In the genomic region with DNA sequence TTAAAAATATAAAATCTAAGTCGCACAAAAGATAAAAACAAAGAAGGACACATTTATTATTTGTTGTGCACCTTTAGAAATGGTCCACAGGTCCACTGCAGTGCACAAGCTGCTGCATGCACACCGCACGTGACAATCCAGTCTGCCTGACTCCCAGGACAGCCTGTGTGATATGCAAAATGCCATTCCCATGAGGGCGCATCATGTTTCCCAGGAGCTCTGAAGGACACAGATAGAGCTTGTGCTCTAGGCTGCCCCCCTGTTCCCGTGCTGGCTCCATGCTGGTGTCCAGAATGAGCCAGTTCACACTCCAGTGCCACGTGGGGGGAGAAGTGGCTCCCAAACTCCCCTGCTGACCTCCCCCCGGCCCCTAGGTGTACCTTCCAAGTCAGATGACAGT, we compare ENCODE assay signal across 10 cellular contexts. TPM values are rescaled to one million over a fixed set of nuclear protein-coding genes. Genes with fewer than 3 reads are reported as not detected.
DNase-seq lines count a peak whose midpoint lies in the region; ATAC-seq and TF ChIP-seq lines count a peak whose summit lies in the region.
"Had no signal": no experiment of that assay in that cellular context is flagged by ENCODE, and none has a peak within 500 bp of the region (broad histone marks: within the 10 kb centered on the region; RNA-seq: fewer than 3 reads in every experiment).

No MANE protein-coding gene starts in this region.

- in situ Hi-C loops in SK-MEL-5 (cut with HindIII; ENCODE audit: low pct_unique_long_range_greater_than_20kb, low sequenced_read_pairs): no loop called here

- ATAC-seq in heart right ventricle (peak; percentile 80 to 94 (median 89)), HG03045 (IDR thresholded peaks at IDR 0.05; ENCODE audit: unreplicated experiment) (no peak)

- H3K4me3 ChIP-seq in heart right ventricle (no peak overlapping the region), testis (no peak overlapping the region)

- H3K27ac ChIP-seq in heart right ventricle: peak overlapping the region; percentile 15 to 91 (median 78)
- H3K27ac ChIP-seq in testis: no peak overlapping the region

- WGBS in heart right ventricle, 2 donors: 26 to 44% methylated on average over 7 of the region's 7 CpGs
- 49 to 55% methylated on average over 7 of the region's 7 CpGs for WGBS in testis, 2 donors

- H3K27me3 Mint-ChIP-seq in chondrocyte (ENCODE audit: low read depth): no peaks in the 10 kb centered on the region
- H3K27me3 Mint-ChIP-seq in T-helper 2 cell treated with Interferon-gamma antibody and Interleukin-4, amounts not matched to agents 5 μg/mL and 100 μg/mL, for 36 hours (ENCODE audit: low read depth): no peaks in the 10 kb centered on the region

- H3K4me1 ChIP-seq in heart right ventricle (peaks cover 5 to 29% (median 23%) of the 10 kb centered on the region in 9 donors), testis (peaks cover 19% of the 10 kb centered on the region)

- H3K9me3 Mint-ChIP-seq in chondrocyte (ENCODE audit: low read depth): no peaks in the 10 kb centered on the region
- H3K9me3 Mint-ChIP-seq in T-helper 2 cell treated with Interferon-gamma antibody and Interleukin-4, amounts not matched to agents 5 μg/mL and 100 μg/mL, for 36 hours: peaks cover 18% of the 10 kb centered on the region

- H3K27ac Mint-ChIP-seq in chondrocyte (ENCODE audit: unreplicated experiment): no peak overlapping the region
- no peak overlapping the region for H3K27ac Mint-ChIP-seq in T-helper 2 cell treated with Interferon-gamma antibody and Interleukin-4, amounts not matched to agents 5 μg/mL and 100 μg/mL, for 36 hours
- H3K27ac Mint-ChIP-seq: activated T-helper 2 cell treated with anti-CD3 and anti-CD28 coated beads, Interferon-gamma antibody, Interleukin-2, Interleukin-4, amounts not matched to agents 10 μg/mL and 5 μg/mL and 100 μg/mL, durations not matched to agents 14 hours and 24 hours and 36 hours had no signal

- intact Hi-C loops in heart right ventricle (cut with DNase I): loop anchor here (1.0 to 10.0 kb wide), 13 partner anchors 56 to 384 kb away; no protein-coding TSS in a partner anchor
- intact Hi-C loops in testis (cut with DNase I; ENCODE audit: low total_unique reads): loop anchor here (5.0 to 10.0 kb wide), 2 partner anchors 59 to 182 kb away; no protein-coding TSS in a partner anchor

- TF ChIP-seq POLR2A in testis (IDR thresholded peaks at IDR 0.05): no peak

- no peaks in the 10 kb centered on the region for H3K27me3 ChIP-seq in heart right ventricle
- no peaks in the 10 kb centered on the region for H3K27me3 ChIP-seq in testis

- H3K36me3 ChIP-seq in heart right ventricle: no peaks in the 10 kb centered on the region
- H3K36me3 ChIP-seq in testis (ENCODE audit: low read depth, missing control alignments): no peaks in the 10 kb centered on the region

- H3K9me3 ChIP-seq in heart right ventricle (no peaks in the 10 kb centered on the region), testis (no peaks in the 10 kb centered on the region)

- TF ChIP-seq CTCF in heart right ventricle (IDR thresholded peaks at IDR 0.05) (no peak), testis (IDR thresholded peaks at IDR 0.05) (no peak), chondrocyte (IDR thresholded peaks at IDR 0.05) (no peak)

- DNase-seq in NCI-H1417 (lab: John Stamatoyannopoulos, UW) (peak in 2 of 3 experiments; percentile 42 to 98), NCI-H1417 treated with DMSO at 0.1 percent for 48 hours (lab: John Stamatoyannopoulos, UW) (no peak), SK-MEL-5 (ENCODE audit: low read depth, low spot score) (peak; percentile 57), heart right ventricle (peak; percentile 52 to 81), testis (peak; percentile 86), chondrocyte (ENCODE audit: low spot score) (no peak)
- no peak for DNase-seq in T-helper 2 cell treated with Interferon-gamma antibody and Interleukin-4, amounts not matched to agents 5 μg/mL and 100 μg/mL, for 36 hours (ENCODE audit: low spot score)

- peaks cover 2% of the 10 kb centered on the region for H3K36me3 Mint-ChIP-seq in chondrocyte (ENCODE audit: low read depth)
- no peaks in the 10 kb centered on the region for H3K36me3 Mint-ChIP-seq in T-helper 2 cell treated with Interferon-gamma antibody and Interleukin-4, amounts not matched to agents 5 μg/mL and 100 μg/mL, for 36 hours (ENCODE audit: low read depth)

- H3K4me1 Mint-ChIP-seq in chondrocyte (ENCODE audit: low read depth): peaks cover 6% of the 10 kb centered on the region
- H3K4me1 Mint-ChIP-seq in T-helper 2 cell treated with Interferon-gamma antibody and Interleukin-4, amounts not matched to agents 5 μg/mL and 100 μg/mL, for 36 hours (ENCODE audit: low read depth): no peaks in the 10 kb centered on the region

- H3K4me3 Mint-ChIP-seq in chondrocyte (ENCODE audit: unreplicated experiment): no peak overlapping the region
- H3K4me3 Mint-ChIP-seq in T-helper 2 cell treated with Interferon-gamma antibody and Interleukin-4, amounts not matched to agents 5 μg/mL and 100 μg/mL, for 36 hours: no peak overlapping the region

RNA-seq across cellular contexts. Expression of gene RAB7B, which starts 26.5 kb away (rescaled TPM):
- 2.6 and 3.4 TPM in 2 replicates for total RNA-seq in SK-MEL-5 (2014; rRNA removed; shearing (Covaris generic))
- polyA plus RNA-seq in SK-MEL-5 (2015; cell fraction: cytosol; rRNA removed): 4.0 and 8.9 TPM in 2 replicates
- polyA plus RNA-seq in SK-MEL-5 (2015; cell fraction: nucleus; rRNA removed): 2.1 and 4.6 TPM in 2 replicates
- 1 to 10 TPM in 8 of 10 donors, under 1 TPM in 2; 0.49 to 4.0 (median 1.4) TPM for total RNA-seq in heart right ventricle
- polyA plus RNA-seq in heart right ventricle: 1 to 10 TPM in 1 of 2 donors, under 1 TPM in 1; 0.74 to 1.1 TPM
- 1 to 10 TPM; 1.7 to 8.4 TPM for total RNA-seq in testis
- polyA plus RNA-seq in testis (ENCODE audit: insufficient read depth, low read depth, low replicate concordance): 6.2 TPM
- total RNA-seq in chondrocyte: 3.5 to 4.5 TPM (median 4.4 TPM) in 3 replicates
- total RNA-seq: activated T-helper 2 cell treated with anti-CD3 and anti-CD28 coated beads, Interferon-gamma antibody, Interleukin-2, Interleukin-4, amounts not matched to agents 10 μg/mL and 5 μg/mL and 100 μg/mL, durations not matched to agents 14 hours and 24 hours and 36 hours had no signal

RNA-seq across cellular contexts. Expression of gene SLC26A9, which starts 33.5 kb away (rescaled TPM):
- not detected in 2 replicates for total RNA-seq in SK-MEL-5 (2014; rRNA removed; shearing (Covaris generic))
- polyA plus RNA-seq in SK-MEL-5 (2015; cell fraction: cytosol; rRNA removed): not detected in 2 replicates
- not detected in 2 replicates for polyA plus RNA-seq in SK-MEL-5 (2015; cell fraction: nucleus; rRNA removed)
- total RNA-seq in heart right ventricle: 10 to 100 TPM in 8 of 10 donors, 1 to 10 TPM in 2; 8.4 to 41.1 (median 14.4) TPM
- 10 to 100 TPM in 1 of 2 donors, 1 to 10 TPM in 1; 3.3 to 10.7 TPM for polyA plus RNA-seq in heart right ventricle
- total RNA-seq in testis: under 1 TPM; 0.24 to 0.43 TPM
- polyA plus RNA-seq in testis (ENCODE audit: insufficient read depth, low read depth, low replicate concordance): 0.26 TPM
- not detected in 3 replicates for total RNA-seq in chondrocyte
- total RNA-seq: A673; activated T-helper 2 cell treated with anti-CD3 and anti-CD28 coated beads, Interferon-gamma antibody, Interleukin-2, Interleukin-4, amounts not matched to agents 10 μg/mL and 5 μg/mL and 100 μg/mL, durations not matched to agents 14 hours and 24 hours and 36 hours had no signal

RNA-seq across cellular contexts. Expression of gene CTSE, which starts 47.0 kb away (rescaled TPM):
- 0.19 TPM in 1 of 2 replicates, not detected in the other for total RNA-seq in SK-MEL-5 (2014; rRNA removed; shearing (Covaris generic))
- 0.18 and 0.32 TPM in 2 replicates for polyA plus RNA-seq in SK-MEL-5 (2015; cell fraction: cytosol; rRNA removed)
- polyA plus RNA-seq in SK-MEL-5 (2015; cell fraction: nucleus; rRNA removed): not detected in 2 replicates
- not detected for total RNA-seq in heart right ventricle
- polyA plus RNA-seq in heart right ventricle: under 1 TPM in 1 of 2 donors, not detected in 1; 0.01 TPM
- total RNA-seq in testis: under 1 TPM in 1 of 2 donors, not detected in 1; 0.16 TPM
- polyA plus RNA-seq in testis (ENCODE audit: insufficient read depth, low read depth, low replicate concordance): 0.98 TPM
- total RNA-seq in chondrocyte: not detected in 3 replicates
- total RNA-seq: activated T-helper 2 cell treated with anti-CD3 and anti-CD28 coated beads, Interferon-gamma antibody, Interleukin-2, Interleukin-4, amounts not matched to agents 10 μg/mL and 5 μg/mL and 100 μg/mL, durations not matched to agents 14 hours and 24 hours and 36 hours had no signal

Comparison
In these comparisons a context has a peak if more than half of its experiments do, and no peak if none do; other contexts are left out.
1. DNase-seq: peak in NCI-H1417 (2 of 3), SK-MEL-5 (single experiment), heart right ventricle (2 of 2) and testis (single experiment); none in NCI-H1417 treated with DMSO at 0.1 percent for 48 hours (single experiment), chondrocyte (single experiment) and T-helper 2 cell treated with Interferon-gamma antibody and Interleukin-4, amounts not matched to agents 5 μg/mL and 100 μg/mL, for 36 hours (single experiment).
2. H3K27ac ChIP-seq: peak in heart right ventricle (10 of 10); none in testis (0 of 2).